Comparison of ENCODE assay signal across 22 cellular contexts in the genomic region with DNA sequence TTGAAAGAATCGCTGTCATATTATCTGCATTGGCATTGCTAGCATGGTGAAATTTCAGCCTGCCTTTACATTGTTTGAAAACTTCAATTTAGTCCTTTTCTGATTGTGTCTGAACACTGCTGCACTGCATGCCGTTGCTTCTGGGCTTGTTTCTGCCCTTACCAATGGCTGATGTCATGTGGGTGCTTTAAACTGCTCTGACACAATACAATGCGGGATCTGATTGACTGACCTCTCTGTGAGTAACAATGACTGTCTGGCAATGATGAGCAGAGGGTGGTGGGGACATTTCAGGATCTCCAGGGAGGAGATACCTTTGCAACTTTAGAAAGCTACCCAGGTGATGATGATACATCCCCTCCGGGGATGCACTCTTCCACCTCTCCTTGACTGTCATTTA.
"Had no signal": no experiment of that assay in that cellular context is flagged by ENCODE, and none has a peak within 500 bp of the region (broad histone marks: within the 10 kb centered on the region; RNA-seq: fewer than 3 reads in every experiment).

No MANE protein-coding gene starts in this region.

- H3K27me3 ChIP-seq: body of pancreas, gastroesophageal sphincter, transverse colon had no signal

- H3K9me3 Mint-ChIP-seq: activated naive CD8-positive, alpha-beta T cell treated with anti-CD3 and anti-CD28 coated beads, Interleukin-2, amount 10 ng/mL, durations not matched to agents 7 days and 5 days; central memory CD8-positive, alpha-beta T cell; naive thymus-derived CD4-positive, alpha-beta T cell had no signal

- H3K36me3 Mint-ChIP-seq: activated naive CD8-positive, alpha-beta T cell treated with anti-CD3 and anti-CD28 coated beads, Interleukin-2, amount 10 ng/mL, durations not matched to agents 7 days and 5 days; immature natural killer cell had no signal

- H3K9me3 ChIP-seq: body of pancreas, gastroesophageal sphincter, prostate gland, transverse colon had no signal

- DNase-seq: activated CD4-positive, alpha-beta T cell treated with anti-CD3 and anti-CD28 coated beads for 1 hour; activated CD4-positive, alpha-beta T cell treated with anti-CD3 and anti-CD28 coated beads, Interleukin-2, amount 50 U/mL, for 4 hours; activated gamma-delta T cell treated with Interleukin-2 at 50 U/mL for 16 hours; activated naive CD8-positive, alpha-beta T cell treated with anti-CD3 and anti-CD28 coated beads, Interleukin-2, amount 10 ng/mL, durations not matched to agents 7 days and 5 days; cortex of kidney; effector CD4-positive, alpha-beta T cell; immature natural killer cell; kidney glomerular epithelial cell; mesenchymal stem cell; naive thymus-derived CD4-positive, alpha-beta T cell; right cardiac atrium; stimulated activated CD4-positive, alpha-beta T cell treated with anti-CD3 and anti-CD28 coated beads, Interleukin-2, amount 100 ng/mL, for 24 hours; stimulated activated naive CD8-positive, alpha-beta T cell treated with anti-CD3 and anti-CD28 coated beads, Interleukin-15, Interleukin-2, amounts not matched to agents 100 U/mL and 50 U/mL, for 24 hours; SW 1271; T-helper 2 cell; transverse colon; WERI-Rb-1 had no signal

- H3K27ac ChIP-seq: body of pancreas, gastroesophageal sphincter, prostate gland, transverse colon, WERI-Rb-1 had no signal

- H3K4me1 ChIP-seq: gastroesophageal sphincter, prostate gland, transverse colon had no signal

- H3K4me3 Mint-ChIP-seq: activated naive CD8-positive, alpha-beta T cell treated with anti-CD3 and anti-CD28 coated beads, Interleukin-2, amount 10 ng/mL, durations not matched to agents 7 days and 5 days; central memory CD8-positive, alpha-beta T cell; immature natural killer cell; naive thymus-derived CD4-positive, alpha-beta T cell had no signal

- H3K27ac Mint-ChIP-seq: activated naive CD8-positive, alpha-beta T cell treated with anti-CD3 and anti-CD28 coated beads, Interleukin-2, amount 10 ng/mL, durations not matched to agents 7 days and 5 days; immature natural killer cell; naive thymus-derived CD4-positive, alpha-beta T cell had no signal

- H3K4me3 ChIP-seq: body of pancreas, gastroesophageal sphincter, prostate gland, transverse colon had no signal

- ATAC-seq: body of pancreas; esophagus mucosa; gastroesophageal sphincter; naive thymus-derived CD4-positive, alpha-beta T cell; right cardiac atrium; stimulated activated naive CD8-positive, alpha-beta T cell treated with anti-CD3 and anti-CD28 coated beads, Interleukin-15, Interleukin-2, amounts not matched to agents 100 U/mL and 50 U/mL, for 24 hours had no signal

- H3K36me3 ChIP-seq: gastroesophageal sphincter, prostate gland had no signal

- H3K4me1 Mint-ChIP-seq: activated naive CD8-positive, alpha-beta T cell treated with anti-CD3 and anti-CD28 coated beads, Interleukin-2, amount 10 ng/mL, durations not matched to agents 7 days and 5 days; central memory CD8-positive, alpha-beta T cell; immature natural killer cell; naive thymus-derived CD4-positive, alpha-beta T cell had no signal
